ENCODE assay signal across 9 cellular contexts in genomic region chr2:223943135-223943534, GRCh38. TPM values are rescaled to one million over a fixed set of nuclear protein-coding genes. Genes with fewer than 3 reads are reported as not detected.
DNase-seq lines count a peak whose midpoint lies in the region; ATAC-seq and TF ChIP-seq lines count a peak whose summit lies in the region.
"Had no signal": no experiment of that assay in that cellular context is flagged by ENCODE, and none has a peak within 500 bp of the region (broad histone marks: within the 10 kb centered on the region; RNA-seq: fewer than 3 reads in every experiment).

No MANE protein-coding gene starts in this region.

- DNase-seq in heart right ventricle, result no peak
- DNase-seq in cardiac septum (ENCODE audit: low spot score), result no peak
- DNase-seq in body of pancreas, result no peak
- DNase-seq in upper lobe of left lung, result no peak
- DNase-seq in NCI-H2081 treated with DMSO at 0.1 percent for 48 hours (lab: John Stamatoyannopoulos, UW), result no peak
- DNase-seq: activated CD4-positive, alpha-beta T cell treated with anti-CD3 and anti-CD28 coated beads, Interleukin-2, amount 50 U/mL, for 1 hour had no signal

- H3K27ac ChIP-seq in heart right ventricle (peak overlapping the region in 9 of 10 donors; percentile 35 to 99 (median 97)), body of pancreas (peak overlapping the region in 3 of 4 donors; percentile 73 to 88 (median 87)), mesodermal cell (ENCODE audit: low read depth, low read length, severe bottlenecking) (no peak overlapping the region), upper lobe of left lung (peak overlapping the region in 2 of 4 donors; percentile 96 to 97)

- TF ChIP-seq POLR2A in body of pancreas (IDR thresholded peaks at IDR 0.05), result no peak
- no peak for TF ChIP-seq POLR2A in upper lobe of left lung (IDR thresholded peaks at IDR 0.05)

- no peak for TF ChIP-seq EP300 in upper lobe of left lung (IDR thresholded peaks at IDR 0.05)

- H3K9me3 ChIP-seq in heart right ventricle, result peaks cover 0 to 11% (median 0%) of the 10 kb centered on the region in 11 donors
- no peaks in the 10 kb centered on the region for H3K9me3 ChIP-seq in body of pancreas
- no peaks in the 10 kb centered on the region for H3K9me3 ChIP-seq in mesodermal cell (ENCODE audit: control insufficient read depth, low read length)
- no peaks in the 10 kb centered on the region for H3K9me3 ChIP-seq in upper lobe of left lung

- peaks cover 8 to 58% (median 39%) of the 10 kb centered on the region in 9 donors for H3K4me1 ChIP-seq in heart right ventricle
- peaks cover 44% of the 10 kb centered on the region for H3K4me1 ChIP-seq in body of pancreas
- peaks cover 6% of the 10 kb centered on the region for H3K4me1 ChIP-seq in mesodermal cell (ENCODE audit: control insufficient read depth, insufficient read depth, low read length, poor library complexity, severe bottlenecking)
- peaks cover 22 to 63% (median 47%) of the 10 kb centered on the region in 4 donors for H3K4me1 ChIP-seq in upper lobe of left lung

- H3K27me3 ChIP-seq in heart right ventricle (no peaks in the 10 kb centered on the region), body of pancreas (no peaks in the 10 kb centered on the region), upper lobe of left lung (no peaks in the 10 kb centered on the region)

- H3K36me3 ChIP-seq in heart right ventricle (no peaks in the 10 kb centered on the region), body of pancreas (replicated peaks in 1 of 2; ENCODE audit: insufficient read depth in 1 of 2, low read depth in 2 of 2) (no peaks in the 10 kb centered on the region), mesodermal cell (ENCODE audit: control insufficient read depth, insufficient read depth, low read length) (peaks cover 16% of the 10 kb centered on the region), upper lobe of left lung (no peaks in the 10 kb centered on the region)

- TF ChIP-seq CTCF in heart right ventricle (IDR thresholded peaks at IDR 0.05) (no peak), body of pancreas (IDR thresholded peaks at IDR 0.05) (no peak), upper lobe of left lung (IDR thresholded peaks at IDR 0.05) (no peak)

- no peak for ATAC-seq in heart right ventricle
- ATAC-seq in body of pancreas, result no peak
- no peak for ATAC-seq in upper lobe of left lung (ENCODE audit: low FRiP score in 2 of 2)
- ATAC-seq in GM18858 (IDR thresholded peaks at IDR 0.05; ENCODE audit: unreplicated experiment), result no peak
- no peak for ATAC-seq in HG03045 (IDR thresholded peaks at IDR 0.05; ENCODE audit: unreplicated experiment)

- H3K4me3 ChIP-seq in heart right ventricle, result peak overlapping the region in 9 of 10 donors; percentile 76 to 100 (median 97)
- no peak overlapping the region for H3K4me3 ChIP-seq in body of pancreas
- peak overlapping the region; percentile 97 for H3K4me3 ChIP-seq in mesodermal cell (ENCODE audit: extremely low read depth, insufficient read depth, low read length, poor library complexity, severe bottlenecking)
- H3K4me3 ChIP-seq in upper lobe of left lung, result peak overlapping the region in 3 of 4 donors; percentile 88 to 98 (median 96)

- WGBS in heart right ventricle, 2 donors, result 51 to 75% methylated on average over 1 of the region's 1 CpG
- WGBS in body of pancreas, 2 donors, result 40 to 44% methylated on average over 1 of the region's 1 CpG
- WGBS in mesodermal cell (ENCODE audit: insufficient coverage in 2 of 2), 2 experiments, result 80 to 92% methylated on average over 1 of the region's 1 CpG
- WGBS in upper lobe of left lung, 2 donors, result 92 to 95% methylated on average over 1 of the region's 1 CpG

- intact Hi-C loops in heart right ventricle (cut with DNase I) (loop anchor here in 1 of 10 donors (5.0 kb wide), 1 partner anchor 36 kb away; no protein-coding TSS in a partner anchor), cardiac septum (cut with DNase I) (no loop called here), body of pancreas (cut with DNase I) (no loop called here)

RNA-seq across cellular contexts. Expression of gene WDFY1, which starts 2.0 kb away (rescaled TPM):
- 10 to 100 TPM; 10.9 to 25.9 (median 14.7) TPM for total RNA-seq in heart right ventricle
- polyA plus RNA-seq in heart right ventricle, result 10 to 100 TPM in 1 of 2 donors, 1 to 10 TPM in 1; 8.1 to 10.8 TPM
- 16.4 TPM for total RNA-seq in cardiac septum
- 10 to 100 TPM; 18.9 to 71.5 TPM for total RNA-seq in body of pancreas
- 41.0 TPM for polyA plus RNA-seq in mesodermal cell (2013, experiment 1 of 2)
- polyA plus RNA-seq in mesodermal cell (2013, experiment 2 of 2), result 40.5 TPM
- total RNA-seq in upper lobe of left lung, result 10 to 100 TPM; 32.6 to 90.1 (median 41.2) TPM

RNA-seq across cellular contexts. Expression of gene MRPL44, which starts 14.1 kb away (rescaled TPM):
- total RNA-seq in heart right ventricle (10 to 100 TPM; 34.4 to 47.5 (median 41.5) TPM), cardiac septum (34.2 TPM), body of pancreas (10 to 100 TPM; 11.5 to 21.0 TPM), upper lobe of left lung (10 to 100 TPM in 5 of 6 donors, 1 to 10 TPM in 1; 7.9 to 24.4 (median 22.5) TPM)
- polyA plus RNA-seq in heart right ventricle, result 10 to 100 TPM; 11.3 to 26.5 TPM
- 34.6 TPM for polyA plus RNA-seq in mesodermal cell (2013, experiment 1 of 2)
- polyA plus RNA-seq in mesodermal cell (2013, experiment 2 of 2), result 34.6 TPM

Comparison
In these comparisons a context has a peak if more than half of its experiments do, and no peak if none do; other contexts are left out.
1. H3K4me3 ChIP-seq: peak in heart right ventricle (9 of 10), mesodermal cell (single experiment) and upper lobe of left lung (3 of 4); none in body of pancreas (0 of 2).